In the genomic region with DNA sequence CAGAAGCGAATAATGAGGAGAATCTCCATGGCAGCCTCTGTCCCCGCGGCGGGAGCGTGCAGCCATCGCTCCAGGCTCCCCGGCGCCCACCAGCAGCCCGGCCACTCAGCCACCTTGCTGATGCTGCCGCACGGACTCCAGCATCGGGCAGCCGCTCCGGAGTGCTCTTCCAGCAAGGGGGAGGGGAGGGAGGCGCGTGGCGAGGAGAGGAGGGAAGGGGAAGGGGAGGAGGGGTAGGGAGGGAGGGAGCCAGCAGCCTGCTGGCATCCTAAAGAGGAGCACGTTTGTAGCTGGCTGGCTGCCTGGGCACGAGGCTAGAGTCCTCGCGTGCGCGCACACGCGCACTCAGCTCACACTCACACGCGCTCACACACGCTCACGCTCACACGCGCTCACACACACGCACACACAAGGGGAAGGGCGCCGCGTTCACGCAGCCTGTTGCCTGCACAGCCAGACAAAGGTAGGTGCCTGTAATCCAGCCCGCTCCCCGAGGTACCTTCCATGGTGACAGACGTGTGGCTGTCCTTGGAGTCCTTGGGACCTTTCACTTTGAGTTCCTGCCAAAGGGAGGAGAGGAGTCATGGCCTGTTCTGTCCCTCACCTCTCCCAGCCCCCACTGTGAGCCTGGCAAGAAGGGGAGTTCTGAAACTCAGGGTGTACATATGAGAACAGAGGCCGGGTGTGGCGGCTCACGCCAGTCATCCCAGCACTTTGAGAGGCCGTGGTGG, we compare ENCODE assay signal across 12 cellular contexts.
A peak's percentile ranks its signal among the peaks of the same experiment; 100 is the strongest.
DNase-seq lines count a peak whose midpoint lies in the region; ATAC-seq, FAIRE-seq and TF ChIP-seq lines count a peak whose summit lies in the region.
"Had no signal": no experiment of that assay in that cellular context is flagged by ENCODE, and none has a peak within 500 bp of the region (broad histone marks: within the 10 kb centered on the region; RNA-seq: fewer than 3 reads in every experiment).

No MANE protein-coding gene starts in this region.

- H3K4me1 Mint-ChIP-seq in glutamatergic neuron (ENCODE audit: low read depth, unreplicated experiment): peaks cover 17% of the 10 kb centered on the region
- peaks cover 29% of the 10 kb centered on the region for H3K4me1 Mint-ChIP-seq in nephron
- H3K4me1 Mint-ChIP-seq in effector memory CD8-positive, alpha-beta T cell (ENCODE audit: low read depth in 2 of 2): peaks cover 3 to 16% of the 10 kb centered on the region in 2 donors
- no peaks in the 10 kb centered on the region for H3K4me1 Mint-ChIP-seq in activated CD4-positive, alpha-beta T cell treated with anti-CD3 and anti-CD28 coated beads, Interleukin-2, amount 10 ng/mL, durations not matched to agents 24 days and 14 days
- no peaks in the 10 kb centered on the region for H3K4me1 Mint-ChIP-seq in activated naive CD4-positive, alpha-beta T cell treated with anti-CD3 and anti-CD28 coated beads, Interleukin-2, amount 10 ng/mL, durations not matched to agents 7 days and 5 days

- intact Hi-C loops in activated CD4-positive, alpha-beta T cell treated with anti-CD3 and anti-CD28 coated beads, Interleukin-2, amount 10 ng/mL, durations not matched to agents 24 days and 14 days (cut with micrococcal nuclease): no loop called here

- no peaks in the 10 kb centered on the region for H3K36me3 Mint-ChIP-seq in glutamatergic neuron (ENCODE audit: unreplicated experiment)
- peaks cover 14% of the 10 kb centered on the region for H3K36me3 Mint-ChIP-seq in nephron (ENCODE audit: low read depth)
- H3K36me3 Mint-ChIP-seq in effector memory CD8-positive, alpha-beta T cell (ENCODE audit: insufficient read depth): peaks cover 25% of the 10 kb centered on the region
- peaks cover 20% of the 10 kb centered on the region for H3K36me3 Mint-ChIP-seq in activated CD4-positive, alpha-beta T cell treated with anti-CD3 and anti-CD28 coated beads, Interleukin-2, amount 10 ng/mL, durations not matched to agents 24 days and 14 days (ENCODE audit: low read depth)
- peaks cover 25% of the 10 kb centered on the region for H3K36me3 Mint-ChIP-seq in activated naive CD4-positive, alpha-beta T cell treated with anti-CD3 and anti-CD28 coated beads, Interleukin-2, amount 10 ng/mL, durations not matched to agents 7 days and 5 days

- DNase-seq in HTR-8/SVneo (ENCODE audit: insufficient read length, low spot score): no peak
- DNase-seq in NCI-H526 (lab: John Stamatoyannopoulos, UW): peak; percentile 52 to 84
- peak; percentile 72 for DNase-seq in glutamatergic neuron
- DNase-seq in effector memory CD8-positive, alpha-beta T cell: no peak
- no peak for DNase-seq in activated CD4-positive, alpha-beta T cell treated with anti-CD3 and anti-CD28 coated beads, Interleukin-2, amount 10 ng/mL, durations not matched to agents 24 days and 14 days
- no peak for DNase-seq in medulla oblongata (ENCODE audit: extremely low spot score)
- DNase-seq in activated naive CD4-positive, alpha-beta T cell treated with anti-CD3 and anti-CD28 coated beads, Interleukin-2, amount 10 ng/mL, durations not matched to agents 7 days and 5 days: no peak
- DNase-seq: activated CD4-positive, CD25-positive, alpha-beta regulatory T cell treated with anti-CD3 and anti-CD28 coated beads, Interleukin-2, amount 50 U/mL, for 72 hours; CD8-positive, alpha-beta T cell; NCI-H524 treated with DMSO at 0.1 percent for 48 hours had no signal

- no peak for ATAC-seq in effector memory CD8-positive, alpha-beta T cell (replicated peaks)
- ATAC-seq: CD8-positive, alpha-beta T cell had no signal

- H3K9me3 Mint-ChIP-seq in glutamatergic neuron (ENCODE audit: unreplicated experiment) (peaks cover 7% of the 10 kb centered on the region), nephron (no peaks in the 10 kb centered on the region)
- H3K9me3 Mint-ChIP-seq in effector memory CD8-positive, alpha-beta T cell: no peaks in the 10 kb centered on the region
- H3K9me3 Mint-ChIP-seq in activated CD4-positive, alpha-beta T cell treated with anti-CD3 and anti-CD28 coated beads, Interleukin-2, amount 10 ng/mL, durations not matched to agents 24 days and 14 days: no peaks in the 10 kb centered on the region
- H3K9me3 Mint-ChIP-seq in activated naive CD4-positive, alpha-beta T cell treated with anti-CD3 and anti-CD28 coated beads, Interleukin-2, amount 10 ng/mL, durations not matched to agents 7 days and 5 days: no peaks in the 10 kb centered on the region
- H3K9me3 Mint-ChIP-seq: CD8-positive, alpha-beta T cell had no signal

- peak overlapping the region; percentile 31 for H3K27ac Mint-ChIP-seq in glutamatergic neuron (ENCODE audit: unreplicated experiment)
- H3K27ac Mint-ChIP-seq in nephron: peak overlapping the region; percentile 54 to 67 (median 61)
- H3K27ac Mint-ChIP-seq in effector memory CD8-positive, alpha-beta T cell: peak overlapping the region in 1 of 2 donors; percentile 41
- H3K27ac Mint-ChIP-seq in activated CD4-positive, alpha-beta T cell treated with anti-CD3 and anti-CD28 coated beads, Interleukin-2, amount 10 ng/mL, durations not matched to agents 24 days and 14 days: no peak overlapping the region
- no peak overlapping the region for H3K27ac Mint-ChIP-seq in activated naive CD4-positive, alpha-beta T cell treated with anti-CD3 and anti-CD28 coated beads, Interleukin-2, amount 10 ng/mL, durations not matched to agents 7 days and 5 days
- H3K27ac Mint-ChIP-seq: CD8-positive, alpha-beta T cell had no signal

- peak; percentile 76 for FAIRE-seq in HTR-8/SVneo (lab: Jason Lieb, UNC)
- FAIRE-seq: bronchial epithelial cell had no signal

- no peak overlapping the region for H3K4me3 Mint-ChIP-seq in glutamatergic neuron (ENCODE audit: unreplicated experiment)
- peak overlapping the region; percentile 19 to 53 (median 39) for H3K4me3 Mint-ChIP-seq in nephron
- no peak overlapping the region for H3K4me3 Mint-ChIP-seq in effector memory CD8-positive, alpha-beta T cell
- no peak overlapping the region for H3K4me3 Mint-ChIP-seq in activated CD4-positive, alpha-beta T cell treated with anti-CD3 and anti-CD28 coated beads, Interleukin-2, amount 10 ng/mL, durations not matched to agents 24 days and 14 days
- H3K4me3 Mint-ChIP-seq in activated naive CD4-positive, alpha-beta T cell treated with anti-CD3 and anti-CD28 coated beads, Interleukin-2, amount 10 ng/mL, durations not matched to agents 7 days and 5 days: no peak overlapping the region
- H3K4me3 Mint-ChIP-seq: CD8-positive, alpha-beta T cell had no signal

- TF ChIP-seq CTCF in glutamatergic neuron (IDR thresholded peaks at IDR 0.05; ENCODE audit: partially characterized antibody, unreplicated experiment) (no peak), nephron (IDR thresholded peaks at IDR 0.05; ENCODE audit: unreplicated experiment in 3 of 3) (no peak)

- H3K27me3 Mint-ChIP-seq in glutamatergic neuron (ENCODE audit: unreplicated experiment) (peaks cover 13% of the 10 kb centered on the region), nephron (ENCODE audit: low read depth) (peaks cover 8% of the 10 kb centered on the region)
- no peaks in the 10 kb centered on the region for H3K27me3 Mint-ChIP-seq in effector memory CD8-positive, alpha-beta T cell
- H3K27me3 Mint-ChIP-seq in activated CD4-positive, alpha-beta T cell treated with anti-CD3 and anti-CD28 coated beads, Interleukin-2, amount 10 ng/mL, durations not matched to agents 24 days and 14 days: no peaks in the 10 kb centered on the region
- no peaks in the 10 kb centered on the region for H3K27me3 Mint-ChIP-seq in activated naive CD4-positive, alpha-beta T cell treated with anti-CD3 and anti-CD28 coated beads, Interleukin-2, amount 10 ng/mL, durations not matched to agents 7 days and 5 days

- CTCF ChIA-PET in activated naive CD4-positive, alpha-beta T cell treated with anti-CD3 and anti-CD28 coated beads, Interleukin-2, amount 10 ng/mL, durations not matched to agents 7 days and 5 days (lab: Charles Lee): no interaction called here

Comparison
In these comparisons a context has a peak if more than half of its experiments do, and no peak if none do; other contexts are left out.
1. DNase-seq: peak in NCI-H526 (2 of 2) and glutamatergic neuron (single experiment); none in HTR-8/SVneo (single experiment), effector memory CD8-positive, alpha-beta T cell (0 of 3), activated CD4-positive, alpha-beta T cell treated with anti-CD3 and anti-CD28 coated beads, Interleukin-2, amount 10 ng/mL, durations not matched to agents 24 days and 14 days (single experiment), medulla oblongata (single experiment) and activated naive CD4-positive, alpha-beta T cell treated with anti-CD3 and anti-CD28 coated beads, Interleukin-2, amount 10 ng/mL, durations not matched to agents 7 days and 5 days (single experiment).
2. H3K27ac Mint-ChIP-seq: peak in glutamatergic neuron (single experiment) and nephron (3 of 3); none in activated CD4-positive, alpha-beta T cell treated with anti-CD3 and anti-CD28 coated beads, Interleukin-2, amount 10 ng/mL, durations not matched to agents 24 days and 14 days (single experiment) and activated naive CD4-positive, alpha-beta T cell treated with anti-CD3 and anti-CD28 coated beads, Interleukin-2, amount 10 ng/mL, durations not matched to agents 7 days and 5 days (single experiment).
3. H3K4me3 Mint-ChIP-seq: peak in nephron (3 of 3); none in glutamatergic neuron (single experiment), effector memory CD8-positive, alpha-beta T cell (0 of 2), activated CD4-positive, alpha-beta T cell treated with anti-CD3 and anti-CD28 coated beads, Interleukin-2, amount 10 ng/mL, durations not matched to agents 24 days and 14 days (single experiment) and activated naive CD4-positive, alpha-beta T cell treated with anti-CD3 and anti-CD28 coated beads, Interleukin-2, amount 10 ng/mL, durations not matched to agents 7 days and 5 days (single experiment).